In the genomic region with DNA sequence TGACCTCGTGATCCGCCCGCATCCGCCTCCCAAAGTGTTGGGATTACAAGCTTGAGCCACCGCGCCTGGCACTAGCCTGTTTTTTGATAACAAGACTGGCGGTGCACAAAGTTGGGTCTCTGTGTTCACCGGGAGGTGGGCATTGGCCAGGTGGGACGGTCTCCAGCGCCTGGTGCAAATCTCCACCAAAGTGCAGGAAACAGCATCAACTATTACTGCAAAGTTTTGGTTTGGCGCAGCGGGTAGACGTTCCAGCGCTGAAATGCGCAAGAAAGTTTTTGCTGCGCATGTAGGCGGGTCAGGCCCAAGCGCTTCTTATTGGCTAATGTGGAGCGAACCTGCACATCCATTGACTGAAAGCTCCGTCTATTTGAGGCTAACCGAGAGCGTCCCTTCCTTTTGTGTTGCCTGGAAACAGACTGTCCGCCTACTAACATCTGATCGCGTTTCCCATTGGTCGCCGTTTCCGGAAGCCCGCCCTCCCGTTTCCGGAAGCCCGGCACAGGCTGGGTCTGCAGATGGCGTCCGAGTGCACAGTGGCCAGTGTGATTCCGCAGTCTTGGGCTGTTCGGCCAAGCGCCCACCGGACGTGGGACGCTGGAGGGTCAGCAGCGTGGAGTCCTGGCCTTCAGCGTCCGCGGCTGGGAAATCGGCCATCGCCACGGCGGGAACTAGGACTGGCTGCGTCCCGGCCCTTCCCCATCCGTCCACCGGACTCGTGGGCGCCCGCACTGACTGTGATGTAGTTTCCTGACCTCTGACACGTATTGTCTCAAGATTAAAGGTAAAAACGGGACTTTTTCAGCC, we compare ENCODE assay signal across 1 cellular context.
TF ChIP-seq lines count a peak whose summit lies in the region.

No MANE protein-coding gene starts in this region.

TF ChIP-seq in GM12878, 131 proteins besides CTCF, POLR2A, EP300 and RAD21 (continued from another document and continues in another):
- TF ChIP-seq BRCA1 (IDR thresholded peaks at IDR 0.05; ENCODE audit: low read depth, low read length) (no peak), NFIC (IDR thresholded peaks at IDR 0.05; ENCODE audit: low read depth, low read length) (no peak), FOS (IDR thresholded peaks at IDR 0.05; ENCODE audit: borderline replicate concordance, extremely low read depth, insufficient read length) (peak; percentile 90), KDM1A (IDR thresholded peaks at IDR 0.05; ENCODE audit: borderline replicate concordance) (no peak), RB1 (IDR thresholded peaks at IDR 0.05; ENCODE audit: borderline replicate concordance) (peak; percentile 50; the same call in 1 of the 2 replicates), BHLHE40 (IDR thresholded peaks at IDR 0.05; ENCODE audit: borderline replicate concordance in 1 of 2, low read depth in 2 of 2, low read length in 1 of 2) (peak in 1 of 2 experiments; percentile 37; a peak in 2 of 4 replicates), POLR2AphosphoS2 (IDR thresholded peaks at IDR 0.05; ENCODE audit: low read depth, low read length) (peak; percentile 65; the same call in 1 of the 2 replicates), TBL1XR1 (IDR thresholded peaks at IDR 0.05; ENCODE audit: low read depth, low read length) (0 out of 2 replicates have a peak, but pooled peaks have one; percentile 8), PAX5 (IDR thresholded peaks at IDR 0.05; ENCODE audit: borderline replicate concordance, low read depth, low read length) (no peak), CBX5 (IDR thresholded peaks at IDR 0.05; ENCODE audit: low read depth) (no peak; the same call in 1 of the 2 replicates), PML (IDR thresholded peaks at IDR 0.05; ENCODE audit: low read length) (peak; percentile 67; the same call in 1 of the 2 replicates), IKZF1 (conservative IDR thresholded peaks at IDR 0.05) (0 out of 2 replicates have a peak, but pooled peaks have one; percentile 44), ZSCAN29 (IDR thresholded peaks at IDR 0.05) (no peak), RFX5 (IDR thresholded peaks at IDR 0.05; ENCODE audit: low read depth, low read length) (no peak), DPF2 (IDR thresholded peaks at IDR 0.05) (peak; percentile 80; the same call in 1 of the 2 replicates), CEBPB (IDR thresholded peaks at IDR 0.05; ENCODE audit: borderline replicate concordance in 1 of 2, low read depth in 2 of 2, low read length in 2 of 2) (no peak), CREB1 (IDR thresholded peaks at IDR 0.05; ENCODE audit: low read depth) (peak; percentile 89), RCOR1 (conservative IDR thresholded peaks at IDR 0.05; ENCODE audit: low read depth, low read length) (no peak), CHD1 (IDR thresholded peaks at IDR 0.05; ENCODE audit: low read depth, low read length) (no peak), TARDBP (IDR thresholded peaks at IDR 0.05; ENCODE audit: borderline replicate concordance) (no peak), SREBF2 (IDR thresholded peaks at IDR 0.05; ENCODE audit: low read length) (no peak), NFXL1 (IDR thresholded peaks at IDR 0.05; ENCODE audit: borderline replicate concordance) (no peak), HDGF (IDR thresholded peaks at IDR 0.05) (no peak), YY1 (IDR thresholded peaks at IDR 0.05; ENCODE audit: low read depth, low read length) (peak; percentile 92), GATAD2B (conservative IDR thresholded peaks at IDR 0.05; ENCODE audit: low read depth) (peak; percentile 50; the same call in 1 of the 2 replicates), ETV6 (conservative IDR thresholded peaks at IDR 0.05 in 1 of 2, IDR thresholded peaks at IDR 0.05 in 1 of 2; ENCODE audit: borderline replicate concordance in 1 of 2, low read depth in 1 of 2) (no peak), ZNF622 (IDR thresholded peaks at IDR 0.05) (no peak), EGR1 (IDR thresholded peaks at IDR 0.05; ENCODE audit: borderline replicate concordance in 1 of 2, low read depth in 2 of 2, low read length in 2 of 2) (peak in 1 of 2 experiments; percentile 35; a peak in 1 of 3 replicates), NRF1 (conservative IDR thresholded peaks at IDR 0.05; ENCODE audit: low read depth, low read length) (peak; percentile 81), RAD51 (IDR thresholded peaks at IDR 0.05) (peak; percentile 31; the same call in 1 of the 2 replicates), ASH2L (IDR thresholded peaks at IDR 0.05; ENCODE audit: borderline replicate concordance, low read depth) (no peak), RELA (IDR thresholded peaks at IDR 0.05; ENCODE audit: borderline replicate concordance, partially characterized antibody) (peak; percentile 9), SUPT20H (IDR thresholded peaks at IDR 0.05; ENCODE audit: borderline replicate concordance, control insufficient read depth, low read depth, low read length) (no peak), MEF2B (IDR thresholded peaks at IDR 0.05; ENCODE audit: partially characterized antibody, poor library complexity, severe bottlenecking) (no peak), POLR2AphosphoS5 (IDR thresholded peaks at IDR 0.05; ENCODE audit: low read length) (peak; percentile 95), GABPA (IDR thresholded peaks at IDR 0.05; ENCODE audit: low read depth) (peak; percentile 95), ZNF207 (IDR thresholded peaks at IDR 0.05; ENCODE audit: borderline replicate concordance) (peak; percentile 79), SUZ12 (IDR thresholded peaks at IDR 0.05; ENCODE audit: unreplicated experiment) (no peak)
- TF ChIP-seq, protein P1, sequence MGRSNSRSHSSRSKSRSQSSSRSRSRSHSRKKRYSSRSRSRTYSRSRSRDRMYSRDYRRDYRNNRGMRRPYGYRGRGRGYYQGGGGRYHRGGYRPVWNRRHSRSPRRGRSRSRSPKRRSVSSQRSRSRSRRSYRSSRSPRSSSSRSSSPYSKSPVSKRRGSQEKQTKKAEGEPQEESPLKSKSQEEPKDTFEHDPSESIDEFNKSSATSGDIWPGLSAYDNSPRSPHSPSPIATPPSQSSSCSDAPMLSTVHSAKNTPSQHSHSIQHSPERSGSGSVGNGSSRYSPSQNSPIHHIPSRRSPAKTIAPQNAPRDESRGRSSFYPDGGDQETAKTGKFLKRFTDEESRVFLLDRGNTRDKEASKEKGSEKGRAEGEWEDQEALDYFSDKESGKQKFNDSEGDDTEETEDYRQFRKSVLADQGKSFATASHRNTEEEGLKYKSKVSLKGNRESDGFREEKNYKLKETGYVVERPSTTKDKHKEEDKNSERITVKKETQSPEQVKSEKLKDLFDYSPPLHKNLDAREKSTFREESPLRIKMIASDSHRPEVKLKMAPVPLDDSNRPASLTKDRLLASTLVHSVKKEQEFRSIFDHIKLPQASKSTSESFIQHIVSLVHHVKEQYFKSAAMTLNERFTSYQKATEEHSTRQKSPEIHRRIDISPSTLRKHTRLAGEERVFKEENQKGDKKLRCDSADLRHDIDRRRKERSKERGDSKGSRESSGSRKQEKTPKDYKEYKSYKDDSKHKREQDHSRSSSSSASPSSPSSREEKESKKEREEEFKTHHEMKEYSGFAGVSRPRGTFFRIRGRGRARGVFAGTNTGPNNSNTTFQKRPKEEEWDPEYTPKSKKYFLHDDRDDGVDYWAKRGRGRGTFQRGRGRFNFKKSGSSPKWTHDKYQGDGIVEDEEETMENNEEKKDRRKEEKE (IDR thresholded peaks at IDR 0.05): no peak
- TF ChIP-seq, protein P2, sequence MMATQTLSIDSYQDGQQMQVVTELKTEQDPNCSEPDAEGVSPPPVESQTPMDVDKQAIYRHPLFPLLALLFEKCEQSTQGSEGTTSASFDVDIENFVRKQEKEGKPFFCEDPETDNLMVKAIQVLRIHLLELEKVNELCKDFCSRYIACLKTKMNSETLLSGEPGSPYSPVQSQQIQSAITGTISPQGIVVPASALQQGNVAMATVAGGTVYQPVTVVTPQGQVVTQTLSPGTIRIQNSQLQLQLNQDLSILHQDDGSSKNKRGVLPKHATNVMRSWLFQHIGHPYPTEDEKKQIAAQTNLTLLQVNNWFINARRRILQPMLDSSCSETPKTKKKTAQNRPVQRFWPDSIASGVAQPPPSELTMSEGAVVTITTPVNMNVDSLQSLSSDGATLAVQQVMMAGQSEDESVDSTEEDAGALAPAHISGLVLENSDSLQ (IDR thresholded peaks at IDR 0.05): peak; percentile 99
- TF ChIP-seq, protein P3, sequence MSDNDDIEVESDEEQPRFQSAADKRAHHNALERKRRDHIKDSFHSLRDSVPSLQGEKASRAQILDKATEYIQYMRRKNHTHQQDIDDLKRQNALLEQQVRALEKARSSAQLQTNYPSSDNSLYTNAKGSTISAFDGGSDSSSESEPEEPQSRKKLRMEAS (IDR thresholded peaks at IDR 0.05; ENCODE audit: low read depth, low read length): no peak
- TF ChIP-seq, protein P4, sequence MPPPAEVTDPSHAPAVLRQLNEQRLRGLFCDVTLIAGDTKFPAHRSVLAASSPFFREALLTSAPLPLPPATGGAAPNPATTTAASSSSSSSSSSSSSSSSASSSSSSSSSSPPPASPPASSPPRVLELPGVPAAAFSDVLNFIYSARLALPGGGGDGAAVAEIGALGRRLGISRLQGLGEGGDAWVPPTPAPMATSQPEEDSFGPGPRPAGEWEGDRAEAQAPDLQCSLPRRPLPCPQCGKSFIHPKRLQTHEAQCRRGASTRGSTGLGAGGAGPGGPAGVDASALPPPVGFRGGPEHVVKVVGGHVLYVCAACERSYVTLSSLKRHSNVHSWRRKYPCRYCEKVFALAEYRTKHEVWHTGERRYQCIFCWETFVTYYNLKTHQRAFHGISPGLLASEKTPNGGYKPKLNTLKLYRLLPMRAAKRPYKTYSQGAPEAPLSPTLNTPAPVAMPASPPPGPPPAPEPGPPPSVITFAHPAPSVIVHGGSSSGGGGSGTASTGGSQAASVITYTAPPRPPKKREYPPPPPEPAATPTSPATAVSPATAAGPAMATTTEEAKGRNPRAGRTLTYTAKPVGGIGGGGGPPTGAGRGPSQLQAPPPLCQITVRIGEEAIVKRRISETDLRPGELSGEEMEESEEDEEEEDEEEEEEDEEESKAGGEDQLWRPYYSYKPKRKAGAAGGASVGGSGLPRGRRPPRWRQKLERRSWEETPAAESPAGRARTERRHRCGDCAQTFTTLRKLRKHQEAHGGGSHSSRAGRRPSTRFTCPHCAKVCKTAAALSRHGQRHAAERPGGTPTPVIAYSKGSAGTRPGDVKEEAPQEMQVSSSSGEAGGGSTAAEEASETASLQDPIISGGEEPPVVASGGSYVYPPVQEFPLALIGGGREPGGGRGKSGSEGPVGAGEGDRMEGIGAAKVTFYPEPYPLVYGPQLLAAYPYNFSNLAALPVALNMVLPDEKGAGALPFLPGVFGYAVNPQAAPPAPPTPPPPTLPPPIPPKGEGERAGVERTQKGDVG (CRISPR knock-in tag; IDR thresholded peaks at IDR 0.05): no peak
- TF ChIP-seq, protein P5, sequence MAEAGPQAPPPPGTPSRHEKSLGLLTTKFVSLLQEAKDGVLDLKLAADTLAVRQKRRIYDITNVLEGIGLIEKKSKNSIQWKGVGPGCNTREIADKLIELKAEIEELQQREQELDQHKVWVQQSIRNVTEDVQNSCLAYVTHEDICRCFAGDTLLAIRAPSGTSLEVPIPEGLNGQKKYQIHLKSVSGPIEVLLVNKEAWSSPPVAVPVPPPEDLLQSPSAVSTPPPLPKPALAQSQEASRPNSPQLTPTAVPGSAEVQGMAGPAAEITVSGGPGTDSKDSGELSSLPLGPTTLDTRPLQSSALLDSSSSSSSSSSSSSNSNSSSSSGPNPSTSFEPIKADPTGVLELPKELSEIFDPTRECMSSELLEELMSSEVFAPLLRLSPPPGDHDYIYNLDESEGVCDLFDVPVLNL (IDR thresholded peaks at IDR 0.05; ENCODE audit: low read depth, low read length): no peak
- TF ChIP-seq, protein P6, sequence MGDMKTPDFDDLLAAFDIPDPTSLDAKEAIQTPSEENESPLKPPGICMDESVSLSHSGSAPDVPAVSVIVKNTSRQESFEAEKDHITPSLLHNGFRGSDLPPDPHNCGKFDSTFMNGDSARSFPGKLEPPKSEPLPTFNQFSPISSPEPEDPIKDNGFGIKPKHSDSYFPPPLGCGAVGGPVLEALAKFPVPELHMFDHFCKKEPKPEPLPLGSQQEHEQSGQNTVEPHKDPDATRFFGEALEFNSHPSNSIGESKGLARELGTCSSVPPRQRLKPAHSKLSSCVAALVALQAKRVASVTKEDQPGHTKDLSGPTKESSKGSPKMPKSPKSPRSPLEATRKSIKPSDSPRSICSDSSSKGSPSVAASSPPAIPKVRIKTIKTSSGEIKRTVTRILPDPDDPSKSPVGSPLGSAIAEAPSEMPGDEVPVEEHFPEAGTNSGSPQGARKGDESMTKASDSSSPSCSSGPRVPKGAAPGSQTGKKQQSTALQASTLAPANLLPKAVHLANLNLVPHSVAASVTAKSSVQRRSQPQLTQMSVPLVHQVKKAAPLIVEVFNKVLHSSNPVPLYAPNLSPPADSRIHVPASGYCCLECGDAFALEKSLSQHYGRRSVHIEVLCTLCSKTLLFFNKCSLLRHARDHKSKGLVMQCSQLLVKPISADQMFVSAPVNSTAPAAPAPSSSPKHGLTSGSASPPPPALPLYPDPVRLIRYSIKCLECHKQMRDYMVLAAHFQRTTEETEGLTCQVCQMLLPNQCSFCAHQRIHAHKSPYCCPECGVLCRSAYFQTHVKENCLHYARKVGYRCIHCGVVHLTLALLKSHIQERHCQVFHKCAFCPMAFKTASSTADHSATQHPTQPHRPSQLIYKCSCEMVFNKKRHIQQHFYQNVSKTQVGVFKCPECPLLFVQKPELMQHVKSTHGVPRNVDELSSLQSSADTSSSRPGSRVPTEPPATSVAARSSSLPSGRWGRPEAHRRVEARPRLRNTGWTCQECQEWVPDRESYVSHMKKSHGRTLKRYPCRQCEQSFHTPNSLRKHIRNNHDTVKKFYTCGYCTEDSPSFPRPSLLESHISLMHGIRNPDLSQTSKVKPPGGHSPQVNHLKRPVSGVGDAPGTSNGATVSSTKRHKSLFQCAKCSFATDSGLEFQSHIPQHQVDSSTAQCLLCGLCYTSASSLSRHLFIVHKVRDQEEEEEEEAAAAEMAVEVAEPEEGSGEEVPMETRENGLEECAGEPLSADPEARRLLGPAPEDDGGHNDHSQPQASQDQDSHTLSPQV (IDR thresholded peaks at IDR 0.05): no peak
- TF ChIP-seq, protein P7, sequence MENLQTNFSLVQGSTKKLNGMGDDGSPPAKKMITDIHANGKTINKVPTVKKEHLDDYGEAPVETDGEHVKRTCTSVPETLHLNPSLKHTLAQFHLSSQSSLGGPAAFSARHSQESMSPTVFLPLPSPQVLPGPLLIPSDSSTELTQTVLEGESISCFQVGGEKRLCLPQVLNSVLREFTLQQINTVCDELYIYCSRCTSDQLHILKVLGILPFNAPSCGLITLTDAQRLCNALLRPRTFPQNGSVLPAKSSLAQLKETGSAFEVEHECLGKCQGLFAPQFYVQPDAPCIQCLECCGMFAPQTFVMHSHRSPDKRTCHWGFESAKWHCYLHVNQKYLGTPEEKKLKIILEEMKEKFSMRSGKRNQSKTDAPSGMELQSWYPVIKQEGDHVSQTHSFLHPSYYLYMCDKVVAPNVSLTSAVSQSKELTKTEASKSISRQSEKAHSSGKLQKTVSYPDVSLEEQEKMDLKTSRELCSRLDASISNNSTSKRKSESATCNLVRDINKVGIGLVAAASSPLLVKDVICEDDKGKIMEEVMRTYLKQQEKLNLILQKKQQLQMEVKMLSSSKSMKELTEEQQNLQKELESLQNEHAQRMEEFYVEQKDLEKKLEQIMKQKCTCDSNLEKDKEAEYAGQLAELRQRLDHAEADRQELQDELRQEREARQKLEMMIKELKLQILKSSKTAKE (IDR thresholded peaks at IDR 0.05; ENCODE audit: low read depth, poor library complexity, severe bottlenecking): peak; percentile 23
- TF ChIP-seq, protein P8, sequence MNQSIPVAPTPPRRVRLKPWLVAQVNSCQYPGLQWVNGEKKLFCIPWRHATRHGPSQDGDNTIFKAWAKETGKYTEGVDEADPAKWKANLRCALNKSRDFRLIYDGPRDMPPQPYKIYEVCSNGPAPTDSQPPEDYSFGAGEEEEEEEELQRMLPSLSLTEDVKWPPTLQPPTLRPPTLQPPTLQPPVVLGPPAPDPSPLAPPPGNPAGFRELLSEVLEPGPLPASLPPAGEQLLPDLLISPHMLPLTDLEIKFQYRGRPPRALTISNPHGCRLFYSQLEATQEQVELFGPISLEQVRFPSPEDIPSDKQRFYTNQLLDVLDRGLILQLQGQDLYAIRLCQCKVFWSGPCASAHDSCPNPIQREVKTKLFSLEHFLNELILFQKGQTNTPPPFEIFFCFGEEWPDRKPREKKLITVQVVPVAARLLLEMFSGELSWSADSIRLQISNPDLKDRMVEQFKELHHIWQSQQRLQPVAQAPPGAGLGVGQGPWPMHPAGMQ (IDR thresholded peaks at IDR 0.05; ENCODE audit: borderline replicate concordance): no peak
